22 cellular contexts compared by ENCODE assay signal in genomic region chr16:10447289-10447688, GRCh38.
A peak's percentile ranks its signal among the peaks of the same experiment; 100 is the strongest.
DNase-seq lines count a peak whose midpoint lies in the region; ATAC-seq, FAIRE-seq and TF ChIP-seq lines count a peak whose summit lies in the region.
"Had no signal": no experiment of that assay in that cellular context is flagged by ENCODE, and none has a peak within 500 bp of the region (broad histone marks: within the 10 kb centered on the region; RNA-seq: fewer than 3 reads in every experiment).

No MANE protein-coding gene starts in this region.

- H4K8ac ChIP-seq in mesendoderm (ENCODE audit: low read depth, low read length) = no peak overlapping the region

- in situ Hi-C loops in HepG2 (cut with HindIII; ENCODE audit: extremely low pct_ligation_motif_present, low pct_unique_long_range_greater_than_20kb) (no loop called here), GM12878 (cut with MboI) (no loop called here)

- H3K79me1 ChIP-seq in mesendoderm (ENCODE audit: low read length) = no peaks in the 10 kb centered on the region

- no peak overlapping the region for H3K56ac ChIP-seq in mesendoderm (ENCODE audit: low read length)

- no peak for ATAC-seq in HepG2
- no peak for ATAC-seq in right lobe of liver
- no peak for ATAC-seq in GM12878
- no peak for ATAC-seq in GM18907 (IDR thresholded peaks at IDR 0.05; ENCODE audit: unreplicated experiment)
- no peak for ATAC-seq in GM18858 (IDR thresholded peaks at IDR 0.05; ENCODE audit: unreplicated experiment)
- ATAC-seq: GM23338 had no signal

- TF ChIP-seq EP300 in HepG2 (IDR thresholded peaks at IDR 0.05; ENCODE audit: low read depth in 2 of 2, low read length in 2 of 2) (no peak), HepG2 (CRISPR knock-in tag; IDR thresholded peaks at IDR 0.05; ENCODE audit: borderline replicate concordance) (no peak), GM12878 (IDR thresholded peaks at IDR 0.05; ENCODE audit: borderline replicate concordance in 1 of 2, control insufficient read depth in 1 of 2, low read depth in 2 of 2, low read length in 2 of 2) (no peak)

- H3K4me1 ChIP-seq in HepG2 (ENCODE audit: insufficient read depth, low read length) (peaks cover 10% of the 10 kb centered on the region), right lobe of liver (peaks cover 0 to 3% (median 0%) of the 10 kb centered on the region in 4 donors), GM12878 (ENCODE audit: control insufficient read depth, insufficient read depth, low read length) (no peaks in the 10 kb centered on the region), mesendoderm (ENCODE audit: control insufficient read depth, low read depth, low read length) (no peaks in the 10 kb centered on the region)

- H4K5ac ChIP-seq in mesendoderm (ENCODE audit: low read length) = no peak overlapping the region

- H2AFZ ChIP-seq in HepG2 (ENCODE audit: low read length) = no peak overlapping the region
- no peak overlapping the region for H2AFZ ChIP-seq in GM12878 (ENCODE audit: control insufficient read depth, low read depth, low read length)
- H2AFZ ChIP-seq: GM23338 had no signal

- TF ChIP-seq RAD21 in HepG2 (CRISPR knock-in tag; IDR thresholded peaks at IDR 0.05) (no peak), GM12878 (IDR thresholded peaks at IDR 0.05; ENCODE audit: insufficient read depth, low read depth, low read length) (no peak)

- no peaks in the 10 kb centered on the region for H3K79me2 ChIP-seq in HepG2 (ENCODE audit: insufficient read depth, low read length)
- H3K79me2 ChIP-seq in GM12878 (ENCODE audit: control insufficient read depth, insufficient read depth, low read length) = no peaks in the 10 kb centered on the region
- H3K79me2 ChIP-seq in mesendoderm (ENCODE audit: control insufficient read depth, insufficient read depth, low read length) = no peaks in the 10 kb centered on the region

- H3K27me3 ChIP-seq in HepG2 (ENCODE audit: control insufficient read depth in 1 of 2, insufficient read depth in 2 of 2, low read length in 2 of 2) (no peaks in the 10 kb centered on the region), right lobe of liver (no peaks in the 10 kb centered on the region), GM12878 (replicated peaks in 1 of 2; ENCODE audit: control insufficient read depth in 2 of 2, insufficient read depth in 2 of 2, low read length in 1 of 2) (no peaks in the 10 kb centered on the region), mesendoderm (ENCODE audit: insufficient read depth, low read length, poor library complexity) (no peaks in the 10 kb centered on the region)

- no peak overlapping the region for H3K18ac ChIP-seq in mesendoderm (ENCODE audit: low read length)

- CTCF ChIA-PET in HepG2 (lab: Yijun Ruan, JAX; ENCODE audit: low intra/inter-chr PET ratio, low total read pairs) (no interaction called here), GM12878 (lab: Yijun Ruan, JAX) (no interaction called here)

- peaks cover 30% of the 10 kb centered on the region for H3K9me3 ChIP-seq in HepG2 (ENCODE audit: low read length)
- peaks cover 0 to 7% (median 6%) of the 10 kb centered on the region in 4 donors for H3K9me3 ChIP-seq in right lobe of liver
- peaks cover 17% of the 10 kb centered on the region for H3K9me3 ChIP-seq in GM12878 (replicated peaks; ENCODE audit: control insufficient read depth, insufficient read depth, low read length)

- BruUV-seq in HepG2 (replicated peaks; lab: Mats Ljungman, UMichigan) = no TSS peak
- BruUV-seq in GM12878 (replicated peaks; lab: Mats Ljungman, UMichigan) = no TSS peak

- SMC1A ChIA-PET in GM12878 (lab: Charles Lee; ENCODE audit: uncharacterized antibody, unreplicated experiment) = no interaction called here

- H3K4me2 ChIP-seq in HepG2 (ENCODE audit: low read depth, low read length) (no peak overlapping the region), GM12878 (ENCODE audit: control insufficient read depth, insufficient read depth) (no peak overlapping the region), mesendoderm (ENCODE audit: low read length) (no peak overlapping the region)
- H3K4me2 ChIP-seq: GM23338 had no signal

- no peak overlapping the region for H2BK120ac ChIP-seq in mesendoderm (ENCODE audit: low read depth, low read length)

- H3K4me3 ChIP-seq in HepG2 (replicated peaks in 1 of 3; ENCODE audit: insufficient read depth in 1 of 3, low read depth in 2 of 3, low read length in 3 of 3) = no peak overlapping the region
- no peak overlapping the region for H3K4me3 ChIP-seq in right lobe of liver
- H3K4me3 ChIP-seq in GM12878 = no peak overlapping the region
- H3K4me3 ChIP-seq in mesendoderm (ENCODE audit: low read length) = no peak overlapping the region
- H3K4me3 ChIP-seq: GM23338 had no signal

- no peak overlapping the region for H3K4ac ChIP-seq in mesendoderm (ENCODE audit: low read depth, low read length)

- H3K36me3 ChIP-seq in HepG2 (replicated peaks in 1 of 2; ENCODE audit: control insufficient read depth in 1 of 2, insufficient read depth in 2 of 2, low read length in 2 of 2) = peaks cover 33 to 70% of the 10 kb centered on the region in 2 experiments
- peaks cover 0 to 42% (median 20%) of the 10 kb centered on the region in 4 donors for H3K36me3 ChIP-seq in right lobe of liver
- H3K36me3 ChIP-seq in GM12878 (ENCODE audit: control insufficient read depth in 2 of 2, insufficient read depth in 2 of 2, low read length in 1 of 2) = peaks cover 0 to 27% of the 10 kb centered on the region in 2 experiments
- H3K36me3 ChIP-seq in mesendoderm (ENCODE audit: control insufficient read depth, insufficient read depth, low read length) = peaks cover 8% of the 10 kb centered on the region

- TF ChIP-seq POLR2A in HepG2 (IDR thresholded peaks at IDR 0.05; ENCODE audit: insufficient read depth in 1 of 2, low read depth in 2 of 2, low read length in 2 of 2) = no peak
- TF ChIP-seq POLR2A in right lobe of liver (IDR thresholded peaks at IDR 0.05) = no peak
- TF ChIP-seq POLR2A in GM12878 (IDR thresholded peaks at IDR 0.05; ENCODE audit: low read depth, low read length) = no peak

- H3K23ac ChIP-seq in mesendoderm (ENCODE audit: low read length) = no peak overlapping the region

- H2BK5ac ChIP-seq in mesendoderm (ENCODE audit: low read length) = no peak overlapping the region

- H3K9ac ChIP-seq in HepG2 (ENCODE audit: insufficient read depth, low read depth, low read length) (no peak overlapping the region), GM12878 (ENCODE audit: control insufficient read depth, insufficient read depth, low read length) (no peak overlapping the region), mesendoderm (ENCODE audit: low read length) (no peak overlapping the region)

- 98% methylated on average over 9 of the region's 9 CpGs for WGBS in HepG2 (ENCODE audit: low lambda C conversion rate)
- WGBS in right lobe of liver (ENCODE audit: insufficient coverage, low coverage, low lambda C conversion rate, missing lambda C conversion rate) = 94% methylated on average over 9 of the region's 9 CpGs
- over 99% methylated on average over 9 of the region's 9 CpGs for WGBS in GM12878 (ENCODE audit: insufficient coverage, insufficient replicate concordance, low lambda C conversion rate, missing lambda C conversion rate)
- no CpG with 5 or more reads among the region's 9 CpGs for WGBS in mesendoderm (ENCODE audit: extremely low coverage, insufficient coverage, low lambda C conversion rate)

- POLR2A ChIA-PET in HepG2 (lab: Yijun Ruan, JAX) = no interaction called here
- POLR2A ChIA-PET in GM12878 (lab: Charles Lee) = no interaction called here

- FAIRE-seq in HepG2 (lab: Jason Lieb, UNC) (no peak), GM12878 (lab: Jason Lieb, UNC) (no peak)
- FAIRE-seq: GM19239, H54 had no signal

- H2AK5ac ChIP-seq in mesendoderm (ENCODE audit: low read length) = no peak overlapping the region

- no peaks in the 10 kb centered on the region for H4K20me1 ChIP-seq in HepG2 (ENCODE audit: insufficient read depth, low read length)
- H4K20me1 ChIP-seq in GM12878 (ENCODE audit: control insufficient read depth, insufficient read depth) = no peaks in the 10 kb centered on the region

- no peak for DNase-seq in HepG2 (ENCODE audit: low spot score)
- no peak for DNase-seq in right lobe of liver
- DNase-seq in GM12878 (ENCODE audit: low read depth, low spot score) = no peak
- peak; percentile 6 for DNase-seq in mesendoderm
- no peak for DNase-seq in stimulated activated CD4-positive, alpha-beta T cell treated with anti-CD3 and anti-CD28 coated beads, Interleukin-2, amount 100 ng/mL, for 48 hours
- no peak for DNase-seq in AG08395 (ENCODE audit: low spot score)
- DNase-seq: 8988T; CD4-positive, alpha-beta memory T cell; DMS153; DMS79; GDM1; HCEC 1CT; HFFc6; IMR-90; KBM-7 had no signal

- RAD21 ChIA-PET in GM12878 (lab: Charles Lee; ENCODE audit: unreplicated experiment) = no interaction called here

- TF ChIP-seq CTCF in HepG2 (CRISPR knock-in tag; IDR thresholded peaks at IDR 0.05) = no peak
- no peak for TF ChIP-seq CTCF in right lobe of liver (IDR thresholded peaks at IDR 0.05)
- no peak for TF ChIP-seq CTCF in GM12878 (IDR thresholded peaks at IDR 0.05 in 2 of 3, conservative IDR thresholded peaks at IDR 0.05 in 1 of 3; ENCODE audit: control insufficient read depth in 2 of 3, extremely low read depth in 1 of 3, insufficient read depth in 1 of 3, low read depth in 3 of 3, low read length in 3 of 3)

- no peak overlapping the region for H3K27ac ChIP-seq in HepG2 (ENCODE audit: extremely low read length, insufficient read depth, low read length)
- H3K27ac ChIP-seq in right lobe of liver = no peak overlapping the region
- H3K27ac ChIP-seq in GM12878 (ENCODE audit: control insufficient read depth, insufficient read depth) = no peak overlapping the region
- no peak overlapping the region for H3K27ac ChIP-seq in mesendoderm (ENCODE audit: low read depth, low read length)
- H3K27ac ChIP-seq: C4-2B, HL-60 had no signal

- intact Hi-C loops in HepG2 (cut with micrococcal nuclease; ENCODE audit: unreplicated experiment) = no loop called here
- intact Hi-C loops in right lobe of liver (cut with DNase I) = no loop called here
- intact Hi-C loops in GM12878 (cut with micrococcal nuclease; ENCODE audit: unreplicated experiment) = no loop called here

- no peak overlapping the region for H2BK15ac ChIP-seq in mesendoderm (replicated peaks; ENCODE audit: low read depth)

TF ChIP-seq in HepG2, 621 proteins besides CTCF, POLR2A, EP300 and RAD21 (continues in another document):
- peak; percentile 95 for TF ChIP-seq ZNF562 (CRISPR knock-in tag; IDR thresholded peaks at IDR 0.05; ENCODE audit: borderline replicate concordance)

TF ChIP-seq in GM12878, 131 proteins besides CTCF, POLR2A, EP300 and RAD21:
- TF ChIP-seq ZNF217 (IDR thresholded peaks at IDR 0.05) = no peak
- TF ChIP-seq KLF5 (IDR thresholded peaks at IDR 0.05; ENCODE audit: partially characterized antibody) = peak; percentile 82
- TF ChIP-seq TARDBP (IDR thresholded peaks at IDR 0.05; ENCODE audit: borderline replicate concordance) = no peak
- TF ChIP-seq CBX5 (IDR thresholded peaks at IDR 0.05; ENCODE audit: low read depth) = peak; percentile 98

Comparison
In these comparisons a context has a peak if more than half of its experiments do, and no peak if none do; other contexts are left out.
1. Of the 75 proteins assayed by ChIP-seq in both HepG2 and GM12878: peak only in HepG2: none; only in GM12878: CBX5; in both: none; in neither: 74.